ENCODE assay signal across 13 cellular contexts in genomic region chr2:57877811-57878572, GRCh38.
A peak's percentile ranks its signal among the peaks of the same experiment; 100 is the strongest.
DNase-seq lines count a peak whose midpoint lies in the region; TF ChIP-seq lines count a peak whose summit lies in the region.
"Had no signal": no experiment of that assay in that cellular context is flagged by ENCODE, and none has a peak within 500 bp of the region (broad histone marks: within the 10 kb centered on the region; RNA-seq: fewer than 3 reads in every experiment).

No MANE protein-coding gene starts in this region.

- no peaks in the 10 kb centered on the region for H3K36me3 Mint-ChIP-seq in nephron (ENCODE audit: low read depth)
- H3K36me3 Mint-ChIP-seq: CD14-positive monocyte; naive thymus-derived CD4-positive, alpha-beta T cell had no signal

- H3K9me3 Mint-ChIP-seq in nephron = no peaks in the 10 kb centered on the region
- H3K9me3 Mint-ChIP-seq: activated CD4-positive, alpha-beta T cell treated with anti-CD3 and anti-CD28 coated beads, Interleukin-2, amount 10 ng/mL, durations not matched to agents 24 days and 14 days had no signal

- H3K27me3 Mint-ChIP-seq in nephron (ENCODE audit: low read depth) = no peaks in the 10 kb centered on the region
- H3K27me3 Mint-ChIP-seq: activated CD4-positive, alpha-beta T cell treated with anti-CD3 and anti-CD28 coated beads, Interleukin-2, amount 10 ng/mL, durations not matched to agents 24 days and 14 days; central memory CD8-positive, alpha-beta T cell; naive thymus-derived CD4-positive, alpha-beta T cell had no signal

- H3K4me3 Mint-ChIP-seq in nephron = peak overlapping the region; percentile 10 to 54 (median 35)
- H3K4me3 Mint-ChIP-seq: activated CD4-positive, alpha-beta T cell treated with anti-CD3 and anti-CD28 coated beads, Interleukin-2, amount 10 ng/mL, durations not matched to agents 24 days and 14 days; CD14-positive monocyte; central memory CD8-positive, alpha-beta T cell; naive thymus-derived CD4-positive, alpha-beta T cell had no signal

- H3K4me1 Mint-ChIP-seq in nephron = peaks cover 25% of the 10 kb centered on the region
- H3K4me1 Mint-ChIP-seq: activated CD4-positive, alpha-beta T cell treated with anti-CD3 and anti-CD28 coated beads, Interleukin-2, amount 10 ng/mL, durations not matched to agents 24 days and 14 days; central memory CD8-positive, alpha-beta T cell; naive thymus-derived CD4-positive, alpha-beta T cell had no signal

- TF ChIP-seq CTCF in nephron (IDR thresholded peaks at IDR 0.05; ENCODE audit: unreplicated experiment in 3 of 3) = no peak

- H3K27ac Mint-ChIP-seq in nephron = peak overlapping the region; percentile 9 to 21 (median 12)
- H3K27ac Mint-ChIP-seq: activated CD4-positive, alpha-beta T cell treated with anti-CD3 and anti-CD28 coated beads, Interleukin-2, amount 10 ng/mL, durations not matched to agents 24 days and 14 days; CD14-positive monocyte; naive thymus-derived CD4-positive, alpha-beta T cell had no signal

- DNase-seq in Daoy (ENCODE audit: low read depth) (peak; percentile 6), NCI-H2029 (lab: John Stamatoyannopoulos, UW) (peak; percentile 73), SHP77 treated with DMSO at 0.1 percent for 48 hours (lab: John Stamatoyannopoulos, UW) (peak; percentile 68), RPMI8226 (no peak), dermis blood vessel endothelial cell (no peak), GM03348 (ENCODE audit: low spot score) (no peak)
- DNase-seq in NK-92 treated with Interleukin-12 subunit alpha and Interleukin-12 subunit beta, amount 100 ng/mL, for 24 hours (lab: John Stamatoyannopoulos, UW) = no peak
- DNase-seq: activated CD4-positive, alpha-beta T cell treated with anti-CD3 and anti-CD28 coated beads, Interleukin-2, amount 10 ng/mL, durations not matched to agents 24 days and 14 days; activated gamma-delta T cell; naive thymus-derived CD4-positive, alpha-beta T cell had no signal

Comparison
In these comparisons a context has a peak if more than half of its experiments do, and no peak if none do; other contexts are left out.
1. DNase-seq: peak in Daoy (single experiment), NCI-H2029 (single experiment) and SHP77 treated with DMSO at 0.1 percent for 48 hours (single experiment); none in NK-92 treated with Interleukin-12 subunit alpha and Interleukin-12 subunit beta, amount 100 ng/mL, for 24 hours (single experiment), RPMI8226 (single experiment), dermis blood vessel endothelial cell (single experiment) and GM03348 (single experiment).